In genomic region chr1:11354893-11355593, GRCh38 we compare ENCODE assay signal across 19 cellular contexts.
DNase-seq lines count a peak whose midpoint lies in the region; ATAC-seq, FAIRE-seq and TF ChIP-seq lines count a peak whose summit lies in the region.
"Had no signal": no experiment of that assay in that cellular context is flagged by ENCODE, and none has a peak within 500 bp of the region (broad histone marks: within the 10 kb centered on the region; RNA-seq: fewer than 3 reads in every experiment).

No MANE protein-coding gene starts in this region.

- TF ChIP-seq EP300 in K562 (IDR thresholded peaks at IDR 0.05; ENCODE audit: low read length) (no peak), SK-N-SH (IDR thresholded peaks at IDR 0.05; ENCODE audit: borderline replicate concordance in 1 of 2, low read depth in 1 of 2, low read length in 1 of 2) (no peak)

- CTCF ChIA-PET in K562 (lab: Yijun Ruan, JAX; ENCODE audit: low intra/inter-chr PET ratio), result no interaction called here
- CTCF ChIA-PET in SK-N-SH (lab: Yijun Ruan, JAX), result interaction anchor here (0.9 to 1.0 kb wide), 3 partner anchors 113 to 291 kb away, joined by 3 to 4 read pairs (median 3); partner anchors contain the start of gene DISP3

- no peak overlapping the region for H4K5ac ChIP-seq in mesendoderm (ENCODE audit: low read length)

- POLR2A ChIA-PET in K562 (lab: Yijun Ruan, JAX) (interaction anchor here (0.7 to 1.0 kb wide), 3 partner anchors 33 to 237 kb away, joined by 3 to 5 read pairs (median 4); no protein-coding TSS in a partner anchor), SK-N-SH (lab: Yijun Ruan, JAX) (no interaction called here)

- H4K20me1 ChIP-seq in K562 (replicated peaks; ENCODE audit: control insufficient read depth, insufficient read depth, low read length) (0 out of 2 replicates have a peak, but pooled peaks cover 3% of the 10 kb centered on the region), SK-N-SH (ENCODE audit: insufficient read depth) (no peaks in the 10 kb centered on the region)

- H3K18ac ChIP-seq in mesendoderm (ENCODE audit: low read length), result no peak overlapping the region

- H2BK5ac ChIP-seq in mesendoderm (ENCODE audit: low read length), result no peak overlapping the region

- ATAC-seq in K562 (no peak), HG02840 (IDR thresholded peaks at IDR 0.05; ENCODE audit: low FRiP score, unreplicated experiment) (no peak)
- ATAC-seq in stimulated activated naive CD8-positive, alpha-beta T cell treated with anti-CD3 and anti-CD28 coated beads, Interleukin-15, Interleukin-2, amounts not matched to agents 100 U/mL and 50 U/mL, for 24 hours, result no peak
- ATAC-seq: activated naive CD4-positive, alpha-beta T cell treated with anti-CD3 and anti-CD28 coated beads, Interleukin-2, amount 50 U/mL, for 72 hours; stimulated activated effector memory CD8-positive, alpha-beta T cell treated with anti-CD3 and anti-CD28 coated beads, Interleukin-12 subunit alpha, Interleukin-12 subunit beta, amount 100 ng/mL, for 72 hours; T-cell had no signal

- H3K9ac ChIP-seq in K562 (ENCODE audit: insufficient read depth in 1 of 2, low read depth in 2 of 2, low read length in 2 of 2), result no peak overlapping the region
- H3K9ac ChIP-seq in mesendoderm (ENCODE audit: low read length), result no peak overlapping the region
- H3K9ac ChIP-seq in SK-N-SH, result no peak overlapping the region

- in situ Hi-C loops in K562 (cut with MboI), result no loop called here

- H2BK120ac ChIP-seq in mesendoderm (ENCODE audit: low read depth, low read length), result no peak overlapping the region

- H3K9me1 ChIP-seq in K562 (ENCODE audit: control insufficient read depth, insufficient read depth, low read length), result no peaks in the 10 kb centered on the region

- TF ChIP-seq CTCF in C4-2B (conservative IDR thresholded peaks at IDR 0.05) (no peak), K562 (IDR thresholded peaks at IDR 0.05 in 2 of 3, conservative IDR thresholded peaks at IDR 0.05 in 1 of 3; ENCODE audit: insufficient read depth in 2 of 3, low read depth in 1 of 3, low read length in 3 of 3) (no peak), SK-N-SH (IDR thresholded peaks at IDR 0.05) (no peak)

- H3F3A ChIP-seq in SK-N-SH (replicated peaks; ENCODE audit: insufficient read depth), result no peaks in the 10 kb centered on the region

- BruUV-seq in K562 (replicated peaks; lab: Mats Ljungman, UMichigan), result no TSS peak

- peak; percentile 95 for DNase-seq in NCI-H1092 treated with DMSO at 0.1 percent for 48 hours (lab: John Stamatoyannopoulos, UW)
- no peak for DNase-seq in K562 (ENCODE audit: extremely low read depth in 1 of 4, low spot score in 3 of 4)
- peak; percentile 67 for DNase-seq in mesendoderm
- DNase-seq in SK-N-SH, result no peak
- DNase-seq in DMS153 treated with DMSO at 0.1 percent for 48 hours (lab: John Stamatoyannopoulos, UW; ENCODE audit: unreplicated experiment), result no peak
- DNase-seq in stimulated activated naive CD8-positive, alpha-beta T cell treated with anti-CD3 and anti-CD28 coated beads, Interleukin-15, Interleukin-2, amounts not matched to agents 100 U/mL and 50 U/mL, for 24 hours, result no peak
- DNase-seq: activated B cell treated with CpG ODN at 0.5 μM for 24 hours, DMS153, foreskin fibroblast, HCEC 1CT, mammary epithelial cell, MV-4-11, T-cell, upper lobe of left lung had no signal

- no peak overlapping the region for H3K23ac ChIP-seq in mesendoderm (ENCODE audit: low read length)

- H3K36me3 ChIP-seq in K562 (ENCODE audit: control insufficient read depth, insufficient read depth, low read length) (no peaks in the 10 kb centered on the region), mesendoderm (ENCODE audit: control insufficient read depth, insufficient read depth, low read length) (no peaks in the 10 kb centered on the region), SK-N-SH (replicated peaks in 1 of 2; ENCODE audit: control insufficient read depth in 1 of 2, insufficient read depth in 2 of 2, low read length in 1 of 2) (no peaks in the 10 kb centered on the region)
- H3K36me3 ChIP-seq: upper lobe of left lung had no signal

- H3K27me3 ChIP-seq in K562 (ENCODE audit: control insufficient read depth in 2 of 2, insufficient read depth in 2 of 2, low read length in 2 of 2) (peaks cover 33 to 98% of the 10 kb centered on the region in 2 experiments), mesendoderm (ENCODE audit: insufficient read depth, low read length, poor library complexity) (no peaks in the 10 kb centered on the region), SK-N-SH (ENCODE audit: insufficient read depth) (0 out of 2 replicates have a peak, but pooled peaks cover 9% of the 10 kb centered on the region)

- no peaks in the 10 kb centered on the region for H3K9me2 ChIP-seq in SK-N-SH

- H2BK15ac ChIP-seq in mesendoderm (replicated peaks; ENCODE audit: low read depth), result no peak overlapping the region

- 2% methylated on average over 7 of the region's 7 CpGs for WGBS in K562 (ENCODE audit: insufficient coverage, low coverage, missing lambda C conversion rate)
- WGBS in mesendoderm (ENCODE audit: extremely low coverage, insufficient coverage, low lambda C conversion rate), result no CpG with 5 or more reads among the region's 7 CpGs
- 72% methylated on average over 7 of the region's 7 CpGs for WGBS in SK-N-SH (ENCODE audit: low lambda C conversion rate)

- H2AK5ac ChIP-seq in mesendoderm (ENCODE audit: low read length), result no peak overlapping the region

- H3K4me3 ChIP-seq in K562 (no peak overlapping the region), mesendoderm (ENCODE audit: low read length) (no peak overlapping the region), SK-N-SH (ENCODE audit: low read depth in 2 of 2, low read length in 1 of 2) (no peak overlapping the region)
- H3K4me3 ChIP-seq: upper lobe of left lung had no signal

- FAIRE-seq in K562 (lab: Jason Lieb, UNC), result no peak
- FAIRE-seq: bronchial epithelial cell had no signal

- no peaks in the 10 kb centered on the region for H3K79me1 ChIP-seq in mesendoderm (ENCODE audit: low read length)

- intact Hi-C loops in K562 (cut with micrococcal nuclease), result no loop called here

- TF ChIP-seq RAD21 in K562 (CRISPR knock-in tag; conservative IDR thresholded peaks at IDR 0.05 in 1 of 2, IDR thresholded peaks at IDR 0.05 in 1 of 2) (no peak), SK-N-SH (IDR thresholded peaks at IDR 0.05; ENCODE audit: low read length) (no peak)

- H2AFZ ChIP-seq in K562 (ENCODE audit: low read depth, low read length) (no peak overlapping the region), SK-N-SH (ENCODE audit: low read depth) (no peak overlapping the region)

- H3K27ac ChIP-seq in C4-2B (peak overlapping the region; percentile 4), K562 (ENCODE audit: extremely low read depth, low read depth, low read length) (no peak overlapping the region), mesendoderm (ENCODE audit: low read depth, low read length) (no peak overlapping the region), SK-N-SH (ENCODE audit: low read depth in 2 of 2, low read length in 1 of 2) (no peak overlapping the region)
- H3K27ac ChIP-seq: upper lobe of left lung had no signal

- no peak overlapping the region for H4K8ac ChIP-seq in mesendoderm (ENCODE audit: low read depth, low read length)

- H3K4ac ChIP-seq in mesendoderm (ENCODE audit: low read depth, low read length), result no peak overlapping the region

- TF ChIP-seq POLR2A in K562 (conservative IDR thresholded peaks at IDR 0.05), result no peak

- H3K79me2 ChIP-seq in K562 (ENCODE audit: control insufficient read depth, insufficient read depth, low read length), result no peaks in the 10 kb centered on the region
- H3K79me2 ChIP-seq in mesendoderm (ENCODE audit: control insufficient read depth, insufficient read depth, low read length), result no peaks in the 10 kb centered on the region
- H3K79me2 ChIP-seq in SK-N-SH (ENCODE audit: insufficient read depth), result no peaks in the 10 kb centered on the region

- H3K4me2 ChIP-seq in K562 (ENCODE audit: insufficient read depth, low read length) (no peak overlapping the region), mesendoderm (ENCODE audit: low read length) (no peak overlapping the region), SK-N-SH (no peak overlapping the region)

- H3K9me3 ChIP-seq in K562 (replicated peaks; ENCODE audit: control insufficient read depth, insufficient read depth, low read depth, low read length) (no peaks in the 10 kb centered on the region), SK-N-SH (no peaks in the 10 kb centered on the region)
- H3K9me3 ChIP-seq: upper lobe of left lung had no signal

- H3K56ac ChIP-seq in mesendoderm (ENCODE audit: low read length), result no peak overlapping the region

- H3K4me1 ChIP-seq in K562 (replicated peaks in 1 of 2; ENCODE audit: control insufficient read depth in 2 of 2, insufficient read depth in 2 of 2, low read length in 2 of 2), result no peaks in the 10 kb centered on the region
- no peaks in the 10 kb centered on the region for H3K4me1 ChIP-seq in mesendoderm (ENCODE audit: control insufficient read depth, low read depth, low read length)
- H3K4me1 ChIP-seq in SK-N-SH (ENCODE audit: control insufficient read depth in 1 of 2, insufficient read depth in 2 of 2, low read depth in 1 of 2, low read length in 1 of 2), result peaks cover 0 to 13% of the 10 kb centered on the region in 2 experiments; a peak in 1 of 4 replicates
- H3K4me1 ChIP-seq: upper lobe of left lung had no signal

TF ChIP-seq in K562, 482 proteins besides CTCF, POLR2A, EP300 and RAD21 (continues in another document):
- no peak for TF ChIP-seq BHLHE40 (IDR thresholded peaks at IDR 0.05; ENCODE audit: low read length)
- no peak for TF ChIP-seq SRSF9 (IDR thresholded peaks at IDR 0.05; ENCODE audit: borderline replicate concordance, low read depth, low read length)
- TF ChIP-seq TEAD4 (IDR thresholded peaks at IDR 0.05; ENCODE audit: low read length), result no peak
- no peak for TF ChIP-seq TEAD4 (CRISPR knock-in tag; IDR thresholded peaks at IDR 0.05; ENCODE audit: borderline replicate concordance)
- TF ChIP-seq RFX1 (IDR thresholded peaks at IDR 0.05), result peak; percentile 66

Comparison
In these comparisons a context has a peak if more than half of its experiments do, and no peak if none do; other contexts are left out.
1. DNase-seq: peak in NCI-H1092 treated with DMSO at 0.1 percent for 48 hours (single experiment) and mesendoderm (single experiment); none in K562 (0 of 4), SK-N-SH (single experiment), DMS153 treated with DMSO at 0.1 percent for 48 hours (single experiment) and stimulated activated naive CD8-positive, alpha-beta T cell treated with anti-CD3 and anti-CD28 coated beads, Interleukin-15, Interleukin-2, amounts not matched to agents 100 U/mL and 50 U/mL, for 24 hours (single experiment).